ENCODE assay signal across 23 cellular contexts in the genomic region with DNA sequence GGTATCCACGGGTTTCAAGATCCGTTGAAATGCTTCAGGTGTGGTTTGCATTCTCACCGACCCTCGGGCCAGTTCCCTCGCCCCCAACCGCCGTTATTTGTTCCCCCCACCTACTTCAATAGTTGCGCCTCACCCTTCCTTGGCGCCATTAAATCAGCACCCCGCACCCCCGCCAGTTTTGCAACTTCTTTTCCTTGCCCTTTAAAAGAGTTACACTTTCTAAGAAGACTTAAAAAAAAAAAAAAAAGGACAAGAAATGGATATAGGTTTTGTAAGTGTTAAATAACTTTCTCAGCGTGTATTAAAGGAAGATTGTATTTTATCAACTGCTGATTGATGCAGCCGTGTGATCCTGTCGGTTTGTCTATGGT.
"Had no signal": no experiment of that assay in that cellular context is flagged by ENCODE, and none has a peak within 500 bp of the region (broad histone marks: within the 10 kb centered on the region; RNA-seq: fewer than 3 reads in every experiment).

No MANE protein-coding gene starts in this region.

- DNase-seq: activated CD4-positive, alpha-beta T cell treated with anti-CD3 and anti-CD28 coated beads, Interleukin-2, amount 50 U/mL, for 1 hour; activated CD4-positive, CD25-positive, alpha-beta regulatory T cell treated with anti-CD3 and anti-CD28 coated beads, Interleukin-2, amount 50 U/mL, for 72 hours; activated CD8-positive, alpha-beta T cell treated with anti-CD3 and anti-CD28 coated beads, Interleukin-2, amount 10 ng/mL, durations not matched to agents 7 days and 5 days; activated gamma-delta T cell treated with Interleukin-2 at 50 U/mL for 16 hours; activated T-cell treated with anti-CD3 and anti-CD28 coated beads, Interleukin-2, amount 50 U/mL, for 1 hour; aorta; colonic mucosa; left cardiac atrium; posterior cingulate gyrus; stimulated activated CD4-positive, alpha-beta T cell treated with anti-CD3 and anti-CD28 coated beads, Interleukin-15, amount 100 ng/mL, for 24 hours; stimulated activated CD4-positive, alpha-beta T cell treated with anti-CD3 and anti-CD28 coated beads, Interleukin-2, amount 100 ng/mL, for 48 hours; stimulated activated CD8-positive, alpha-beta memory T cell treated with anti-CD3 and anti-CD28 coated beads, Interleukin-4, amount 100 ng/mL, for 48 hours; stimulated activated naive CD4-positive, alpha-beta T cell; T-cell; upper lobe of right lung had no signal

- ATAC-seq: activated CD8-positive, alpha-beta T cell treated with anti-CD3 and anti-CD28 coated beads, Interleukin-2, amount 10 ng/mL, durations not matched to agents 7 days and 5 days; activated naive CD4-positive, alpha-beta T cell treated with anti-CD3 and anti-CD28 coated beads, Interleukin-2, amount 50 U/mL, for 72 hours; natural killer cell treated with Interleukin-12 subunit alpha and Interleukin-12 subunit beta and Interleukin-15 and Interleukin-18, amount 100 ng/mL, for 72 hours; T-cell had no signal

- H3K36me3 Mint-ChIP-seq: natural killer cell treated with Interleukin-12 subunit alpha and Interleukin-12 subunit beta and Interleukin-15 and Interleukin-18, amount 100 ng/mL, for 72 hours; T-cell had no signal

- H3K27ac ChIP-seq: breast epithelium, colonic mucosa, epithelial cell of prostate, heart left ventricle, thoracic aorta, upper lobe of right lung, VCaP had no signal

- H3K4me3 ChIP-seq: colonic mucosa had no signal

- H3K9me3 Mint-ChIP-seq: activated naive CD4-positive, alpha-beta T cell treated with anti-CD3 and anti-CD28 coated beads, Interleukin-2, amount 50 U/mL, for 72 hours; natural killer cell treated with Interleukin-12 subunit alpha and Interleukin-12 subunit beta and Interleukin-15 and Interleukin-18, amount 100 ng/mL, for 72 hours; T-cell; T-helper 2 cell treated with Interferon-gamma antibody and Interleukin-4, amounts not matched to agents 5 μg/mL and 100 μg/mL, for 36 hours had no signal

- H3K36me3 ChIP-seq: breast epithelium, colonic mucosa, heart left ventricle, thoracic aorta, upper lobe of right lung had no signal

- H3K4me1 ChIP-seq: colonic mucosa had no signal

- H3K4me3 Mint-ChIP-seq: activated CD8-positive, alpha-beta T cell treated with anti-CD3 and anti-CD28 coated beads, Interleukin-2, amount 10 ng/mL, durations not matched to agents 7 days and 5 days; natural killer cell treated with Interleukin-12 subunit alpha and Interleukin-12 subunit beta and Interleukin-15 and Interleukin-18, amount 100 ng/mL, for 72 hours; T-cell; T-helper 2 cell treated with Interferon-gamma antibody and Interleukin-4, amounts not matched to agents 5 μg/mL and 100 μg/mL, for 36 hours had no signal

- H3K27ac Mint-ChIP-seq: activated CD8-positive, alpha-beta T cell treated with anti-CD3 and anti-CD28 coated beads, Interleukin-2, amount 10 ng/mL, durations not matched to agents 7 days and 5 days; natural killer cell treated with Interleukin-12 subunit alpha and Interleukin-12 subunit beta and Interleukin-15 and Interleukin-18, amount 100 ng/mL, for 72 hours; T-cell had no signal
